8 cellular contexts compared by ENCODE assay signal in the genomic region with DNA sequence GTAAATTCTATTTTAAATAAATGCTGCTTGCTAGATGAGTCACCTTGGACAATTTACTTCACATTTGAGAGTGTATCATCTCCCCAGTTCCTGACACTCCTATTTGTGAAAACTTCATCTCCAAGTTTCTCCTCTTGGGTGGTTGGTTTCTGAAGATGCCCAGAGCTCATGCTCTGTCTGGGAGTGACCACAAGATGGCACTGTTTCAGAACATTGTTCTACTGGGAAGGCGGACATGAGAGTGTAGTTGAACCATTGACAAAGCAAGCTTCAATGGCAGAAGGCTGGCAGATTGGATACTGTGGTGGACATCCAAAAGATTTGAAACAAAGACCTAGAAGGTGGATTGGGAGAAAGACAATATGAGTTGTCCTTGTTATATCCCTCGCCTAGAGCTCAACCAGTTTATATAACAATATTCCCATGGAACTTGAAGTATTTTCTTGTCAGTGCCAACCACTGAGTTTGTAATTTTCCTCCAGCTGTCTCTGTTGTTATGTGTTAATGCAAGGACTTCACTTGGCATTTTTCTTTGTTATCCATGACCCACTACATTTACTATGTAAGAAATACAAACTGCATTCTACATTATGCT.
A peak's percentile ranks its signal among the peaks of the same experiment; 100 is the strongest.
DNase-seq lines count a peak whose midpoint lies in the region; ATAC-seq and TF ChIP-seq lines count a peak whose summit lies in the region.

No MANE protein-coding gene starts in this region.

- ATAC-seq in GM18867 (IDR thresholded peaks at IDR 0.05; ENCODE audit: unreplicated experiment) = peak; percentile 96
- peak; percentile 86 for ATAC-seq in HG03025 (IDR thresholded peaks at IDR 0.05; ENCODE audit: low FRiP score, unreplicated experiment)

- H3K27me3 Mint-ChIP-seq in osteocyte (ENCODE audit: unreplicated experiment) = peaks cover 36% of the 10 kb centered on the region

- DNase-seq in COLO829 (ENCODE audit: low spot score) (peak; percentile 29), NCI-H2081 treated with DMSO at 0.1 percent for 48 hours (lab: John Stamatoyannopoulos, UW) (peak; percentile 13), foreskin fibroblast (peak; percentile 14 to 70), osteocyte (ENCODE audit: extremely low spot score, unreplicated experiment) (no peak)
- DNase-seq in activated CD4-positive, CD25-positive, alpha-beta regulatory T cell (lab: John Stamatoyannopoulos, UW) = no peak

- H3K4me3 ChIP-seq in WI38 (ENCODE audit: low read depth, low read length) (no peak overlapping the region), foreskin fibroblast (ENCODE audit: low read depth in 1 of 2, low read length in 2 of 2) (no peak overlapping the region)

- no peaks in the 10 kb centered on the region for H3K36me3 Mint-ChIP-seq in osteocyte (ENCODE audit: unreplicated experiment)

- H3K9me3 Mint-ChIP-seq in osteocyte (ENCODE audit: unreplicated experiment) = peaks cover under 1% of the 10 kb centered on the region

- no peak overlapping the region for H3K4me3 Mint-ChIP-seq in osteocyte (ENCODE audit: unreplicated experiment)

- no peaks in the 10 kb centered on the region for H3K4me1 Mint-ChIP-seq in osteocyte (ENCODE audit: unreplicated experiment)

- peak; percentile 77 for TF ChIP-seq CTCF in WI38 (IDR thresholded peaks at IDR 0.05; ENCODE audit: low read depth, low read length)
- peak; percentile 80 for TF ChIP-seq CTCF in foreskin fibroblast (IDR thresholded peaks at IDR 0.05; ENCODE audit: low read depth, low read length)
- TF ChIP-seq CTCF in osteocyte (IDR thresholded peaks at IDR 0.05) = peak; percentile 81

- H3K27ac Mint-ChIP-seq in osteocyte (ENCODE audit: unreplicated experiment) = no peak overlapping the region

Comparison
In these comparisons a context has a peak if more than half of its experiments do, and no peak if none do; other contexts are left out.
1. DNase-seq: peak in COLO829 (single experiment), NCI-H2081 treated with DMSO at 0.1 percent for 48 hours (single experiment) and foreskin fibroblast (2 of 2); none in osteocyte (single experiment) and activated CD4-positive, CD25-positive, alpha-beta regulatory T cell (0 of 4).
2. Peak in every context shown above with its lines, with median percentiles within 50 percentile points of each other: CTCF ChIP-seq.